Comparison of ENCODE assay signal across 2 cellular contexts in genomic region chr10:100282907-100283306, GRCh38.
TF ChIP-seq lines count a peak whose summit lies in the region.

No MANE protein-coding gene starts in this region.

TF ChIP-seq in K562, 482 proteins besides CTCF, POLR2A, EP300 and RAD21:
- TF ChIP-seq CSDE1 (IDR thresholded peaks at IDR 0.05) (no peak), ZNF785 (CRISPR knock-in tag; IDR thresholded peaks at IDR 0.05) (no peak), KLF6 (CRISPR knock-in tag; IDR thresholded peaks at IDR 0.05; ENCODE audit: borderline replicate concordance) (no peak), ZNF224 (CRISPR knock-in tag; IDR thresholded peaks at IDR 0.05) (no peak), AFF4 (CRISPR knock-in tag; IDR thresholded peaks at IDR 0.05) (no peak), ZNF217 (CRISPR knock-in tag; IDR thresholded peaks at IDR 0.05) (no peak), WHSC1 (IDR thresholded peaks at IDR 0.05; ENCODE audit: low read length) (no peak), GABPA (tag; conservative IDR thresholded peaks at IDR 0.05; ENCODE audit: low read depth) (no peak), HNRNPL (IDR thresholded peaks at IDR 0.05; ENCODE audit: low read depth, low read length) (no peak), BHLHE40 (IDR thresholded peaks at IDR 0.05; ENCODE audit: low read length) (no peak), ATF7 (IDR thresholded peaks at IDR 0.05) (no peak), BACH1 (tag; IDR thresholded peaks at IDR 0.05) (no peak), POLR2H (tag; IDR thresholded peaks at IDR 0.05; ENCODE audit: low read depth) (no peak), ZNF586 (CRISPR knock-in tag; conservative IDR thresholded peaks at IDR 0.05) (no peak), NCOR1 (IDR thresholded peaks at IDR 0.05) (no peak), CHD1 (IDR thresholded peaks at IDR 0.05; ENCODE audit: low read length) (no peak)
TF ChIP-seq in K562: peak in this region for 0.

TF ChIP-seq in WTC11, 78 proteins besides CTCF, POLR2A, EP300 and RAD21:
- TF ChIP-seq ERG (CRISPR knock-in tag; IDR thresholded peaks at IDR 0.05) (no peak), OVOL2 (CRISPR knock-in tag; IDR thresholded peaks at IDR 0.05; ENCODE audit: borderline replicate concordance) (no peak), ELF4 (CRISPR knock-in tag; IDR thresholded peaks at IDR 0.05; ENCODE audit: low read depth) (no peak), GRHL2 (CRISPR knock-in tag; IDR thresholded peaks at IDR 0.05; ENCODE audit: insufficient replicate concordance, severe bottlenecking) (no peak)
